27 cellular contexts compared by ENCODE assay signal in genomic region chr3:71621802-71622537, GRCh38.
"Had no signal": no experiment of that assay in that cellular context is flagged by ENCODE, and none has a peak within 500 bp of the region (broad histone marks: within the 10 kb centered on the region; RNA-seq: fewer than 3 reads in every experiment).

No MANE protein-coding gene starts in this region.

- H3K4me3 Mint-ChIP-seq: activated CD8-positive, alpha-beta T cell treated with anti-CD3 and anti-CD28 coated beads for 36 hours; activated naive CD4-positive, alpha-beta T cell treated with anti-CD3 and anti-CD28 coated beads, Interleukin-2, amount 50 U/mL, for 24 hours; activated naive CD8-positive, alpha-beta T cell treated with anti-CD3 and anti-CD28 coated beads, Interleukin-2, amount 10 ng/mL, durations not matched to agents 7 days and 5 days; activated T-cell treated with anti-CD3 and anti-CD28 coated beads, Interleukin-2, amount 50 U/mL, for 24 hours had no signal

- H3K4me2 ChIP-seq: PC-9 had no signal

- H3K27me3 Mint-ChIP-seq: activated CD8-positive, alpha-beta T cell treated with anti-CD3 and anti-CD28 coated beads for 36 hours; activated naive CD4-positive, alpha-beta T cell treated with anti-CD3 and anti-CD28 coated beads, Interleukin-2, amount 50 U/mL, for 24 hours; activated naive CD8-positive, alpha-beta T cell treated with anti-CD3 and anti-CD28 coated beads, Interleukin-2, amount 10 ng/mL, durations not matched to agents 7 days and 5 days; activated T-cell treated with anti-CD3 and anti-CD28 coated beads, Interleukin-2, amount 50 U/mL, for 24 hours had no signal

- H3K9me3 ChIP-seq: ascending aorta had no signal

- H3K4me3 ChIP-seq: ascending aorta, PC-9 had no signal

- H3K27me3 ChIP-seq: ascending aorta had no signal

- ATAC-seq: activated CD8-positive, alpha-beta T cell treated with anti-CD3 and anti-CD28 coated beads for 36 hours had no signal

- H3K27ac Mint-ChIP-seq: activated CD8-positive, alpha-beta T cell treated with anti-CD3 and anti-CD28 coated beads for 36 hours; activated naive CD4-positive, alpha-beta T cell treated with anti-CD3 and anti-CD28 coated beads, Interleukin-2, amount 50 U/mL, for 24 hours; activated naive CD8-positive, alpha-beta T cell treated with anti-CD3 and anti-CD28 coated beads, Interleukin-2, amount 10 ng/mL, durations not matched to agents 7 days and 5 days; activated T-cell treated with anti-CD3 and anti-CD28 coated beads, Interleukin-2, amount 50 U/mL, for 24 hours; activated T-helper 2 cell treated with anti-CD3 and anti-CD28 coated beads, Interferon-gamma antibody, Interleukin-2, Interleukin-4, amounts not matched to agents 10 μg/mL and 5 μg/mL and 100 μg/mL, durations not matched to agents 14 hours and 24 hours and 36 hours had no signal

- H3K27ac ChIP-seq: ascending aorta, PC-9, WERI-Rb-1 had no signal

- H3K4me1 Mint-ChIP-seq: activated naive CD4-positive, alpha-beta T cell treated with anti-CD3 and anti-CD28 coated beads, Interleukin-2, amount 50 U/mL, for 24 hours had no signal

- H2AFZ ChIP-seq: PC-9 had no signal

- H3K4me1 ChIP-seq: ascending aorta had no signal

- DNase-seq: activated CD4-positive, alpha-beta T cell treated with anti-CD3 and anti-CD28 coated beads for 1 hour; activated CD4-positive, alpha-beta T cell treated with anti-CD3 and anti-CD28 coated beads for 48 hours; activated CD4-positive, alpha-beta T cell treated with anti-CD3 and anti-CD28 coated beads, Interleukin-2, amount 50 U/mL, for 4 hours; activated CD4-positive, CD25-positive, alpha-beta regulatory T cell; activated CD8-positive, alpha-beta T cell treated with anti-CD3 and anti-CD28 coated beads for 36 hours; activated gamma-delta T cell; activated naive CD4-positive, alpha-beta T cell treated with Interleukin-2 at 50 U/mL for 16 hours; activated naive CD8-positive, alpha-beta T cell treated with anti-CD3 and anti-CD28 coated beads, Interleukin-2, amount 10 ng/mL, durations not matched to agents 7 days and 5 days; activated T-cell treated with anti-CD3 and anti-CD28 coated beads, Interleukin-2, amount 50 U/mL, for 24 hours; NCI-H1105; NCI-H1417 treated with DMSO at 0.1 percent for 48 hours; NCI-H187 treated with DMSO at 0.1 percent for 48 hours; NCI-H2081; NCI-H2227 treated with DMSO at 0.1 percent for 48 hours; NCI-H446; NCI-H510A treated with DMSO at 0.1 percent for 48 hours; NCI-H526 treated with DMSO at 0.1 percent for 48 hours; PC-9; Right ventricle myocardium superior; SW 1271; T-helper 1 cell; T-helper 2 cell; T-helper 9 cell; WERI-Rb-1 had no signal

- H3K9me3 Mint-ChIP-seq: activated CD8-positive, alpha-beta T cell treated with anti-CD3 and anti-CD28 coated beads for 36 hours; activated naive CD4-positive, alpha-beta T cell treated with anti-CD3 and anti-CD28 coated beads, Interleukin-2, amount 50 U/mL, for 24 hours; activated T-cell treated with anti-CD3 and anti-CD28 coated beads, Interleukin-2, amount 50 U/mL, for 24 hours; activated T-helper 2 cell treated with anti-CD3 and anti-CD28 coated beads, Interferon-gamma antibody, Interleukin-2, Interleukin-4, amounts not matched to agents 10 μg/mL and 5 μg/mL and 100 μg/mL, durations not matched to agents 14 hours and 24 hours and 36 hours had no signal

- H3K36me3 ChIP-seq: ascending aorta, WERI-Rb-1 had no signal
